ENCODE assay signal across 6 cellular contexts in genomic region chrX:131501556-131501955, GRCh38. TPM values are rescaled to one million over a fixed set of nuclear protein-coding genes. Genes with fewer than 3 reads are reported as not detected.
"Had no signal": no experiment of that assay in that cellular context is flagged by ENCODE, and none has a peak within 500 bp of the region (broad histone marks: within the 10 kb centered on the region; RNA-seq: fewer than 3 reads in every experiment).

No MANE protein-coding gene starts in this region.

RNA-seq across cellular contexts. Expression of gene OR13H1, which starts 42.3 kb away (rescaled TPM):
- total RNA-seq: M059J, PC-3, Right ventricle myocardium inferior, RPMI7951, SJSA1 had no signal
- polyA plus RNA-seq: SK-N-SH had no signal
